ENCODE assay signal across 16 cellular contexts in genomic region chr20:34806255-34806654, GRCh38. TPM values are rescaled to one million over a fixed set of nuclear protein-coding genes. Genes with fewer than 3 reads are reported as not detected.
DNase-seq lines count a peak whose midpoint lies in the region; ATAC-seq, FAIRE-seq and TF ChIP-seq lines count a peak whose summit lies in the region.
"Had no signal": no experiment of that assay in that cellular context is flagged by ENCODE, and none has a peak within 500 bp of the region (broad histone marks: within the 10 kb centered on the region; RNA-seq: fewer than 3 reads in every experiment).

No MANE protein-coding gene starts in this region.

- no peaks in the 10 kb centered on the region for H3K27me3 Mint-ChIP-seq in stimulated activated naive B cell treated with anti-CD40 and anti-IgM and Interleukin-4, amounts not matched to agents 10 μg/mL and 1 μg/mL and 100 μg/mL, for 72 hours
- H3K27me3 Mint-ChIP-seq: CD8-positive, alpha-beta memory T cell had no signal

- H2AFZ ChIP-seq in Karpas-422 (ENCODE audit: low read length) (no peak overlapping the region), GM12878 (ENCODE audit: control insufficient read depth, low read depth, low read length) (no peak overlapping the region)

- H3K36me3 ChIP-seq in Karpas-422 (ENCODE audit: insufficient read depth, low read length) = no peaks in the 10 kb centered on the region
- H3K36me3 ChIP-seq in GM12878 (ENCODE audit: control insufficient read depth in 2 of 2, insufficient read depth in 2 of 2, low read length in 1 of 2) = no peaks in the 10 kb centered on the region
- H3K36me3 ChIP-seq: HAP-1 had no signal

- in situ Hi-C loops in GM12878 (cut with MboI) = no loop called here

- TF ChIP-seq RAD21 in GM12878 (IDR thresholded peaks at IDR 0.05; ENCODE audit: insufficient read depth, low read depth, low read length) = no peak

- H3K4me3 Mint-ChIP-seq in stimulated activated naive B cell treated with anti-CD40 and anti-IgM and Interleukin-4, amounts not matched to agents 10 μg/mL and 1 μg/mL and 100 μg/mL, for 72 hours = no peak overlapping the region
- H3K4me3 Mint-ChIP-seq: CD8-positive, alpha-beta memory T cell had no signal

- no peak for TF ChIP-seq EP300 in GM12878 (IDR thresholded peaks at IDR 0.05; ENCODE audit: borderline replicate concordance in 1 of 2, control insufficient read depth in 1 of 2, low read depth in 2 of 2, low read length in 2 of 2)

- peaks cover 2 to 16% of the 10 kb centered on the region in 2 donors for H3K36me3 Mint-ChIP-seq in stimulated activated naive B cell treated with anti-CD40 and anti-IgM and Interleukin-4, amounts not matched to agents 10 μg/mL and 1 μg/mL and 100 μg/mL, for 72 hours

- H3K79me2 ChIP-seq in Karpas-422 (ENCODE audit: low read length) = peaks cover 93% of the 10 kb centered on the region
- peaks cover 5% of the 10 kb centered on the region for H3K79me2 ChIP-seq in GM12878 (ENCODE audit: control insufficient read depth, insufficient read depth, low read length)

- H4K20me1 ChIP-seq in Karpas-422 (ENCODE audit: insufficient read depth, low read depth, low read length) (no peaks in the 10 kb centered on the region), GM12878 (ENCODE audit: control insufficient read depth, insufficient read depth) (no peaks in the 10 kb centered on the region; the same call in 1 of the 2 replicates)

- CTCF ChIA-PET in GM12878 (lab: Yijun Ruan, JAX) = interaction anchor here (0.7 kb wide), 1 partner anchor 866 kb away, joined by 3 read pairs; no protein-coding TSS in a partner anchor

- intact Hi-C loops in GM12878 (cut with micrococcal nuclease; ENCODE audit: unreplicated experiment) = no loop called here

- ATAC-seq in GM12878 (no peak), HG03139 (IDR thresholded peaks at IDR 0.05; ENCODE audit: unreplicated experiment) (no peak), foreskin keratinocyte (no peak)
- no peak for ATAC-seq in stimulated activated naive B cell treated with anti-CD40 and anti-IgM and Interleukin-4, amounts not matched to agents 10 μg/mL and 1 μg/mL and 100 μg/mL, for 72 hours (replicated peaks)

- H3K27ac Mint-ChIP-seq in stimulated activated naive B cell treated with anti-CD40 and anti-IgM and Interleukin-4, amounts not matched to agents 10 μg/mL and 1 μg/mL and 100 μg/mL, for 72 hours = peak overlapping the region; percentile 63

- TSS peak; percentile 54 for BruUV-seq in GM12878 (replicated peaks; lab: Mats Ljungman, UMichigan)

- RAD21 ChIA-PET in GM12878 (lab: Charles Lee; ENCODE audit: unreplicated experiment) = no interaction called here

- H3K4me3 ChIP-seq in Karpas-422 (ENCODE audit: low read length) (no peak overlapping the region), GM12878 (no peak overlapping the region)
- H3K4me3 ChIP-seq: HAP-1 had no signal

- FAIRE-seq in GM12878 (lab: Jason Lieb, UNC) = no peak

- peaks cover 14 to 38% of the 10 kb centered on the region in 2 donors for H3K4me1 Mint-ChIP-seq in stimulated activated naive B cell treated with anti-CD40 and anti-IgM and Interleukin-4, amounts not matched to agents 10 μg/mL and 1 μg/mL and 100 μg/mL, for 72 hours

- H3K9ac ChIP-seq in Karpas-422 (ENCODE audit: low read length) = no peak overlapping the region
- no peak overlapping the region for H3K9ac ChIP-seq in GM12878 (ENCODE audit: control insufficient read depth, insufficient read depth, low read length)

- POLR2A ChIA-PET in GM12878 (lab: Charles Lee) = no interaction called here

- peak overlapping the region; percentile 7; the same call in 1 of the 2 replicates for H3K27ac ChIP-seq in Karpas-422 (ENCODE audit: low read length)
- no peak overlapping the region for H3K27ac ChIP-seq in GM12878 (ENCODE audit: control insufficient read depth, insufficient read depth)
- no peak overlapping the region for H3K27ac ChIP-seq in foreskin keratinocyte

- no peak for TF ChIP-seq POLR2A in GM12878 (IDR thresholded peaks at IDR 0.05; ENCODE audit: low read depth, low read length)

- SMC1A ChIA-PET in GM12878 (lab: Charles Lee; ENCODE audit: uncharacterized antibody, unreplicated experiment) = interaction anchor here (1.3 kb wide), 1 partner anchor 19 kb away, joined by 3 read pairs; no protein-coding TSS in a partner anchor

- H3K9me3 ChIP-seq in Karpas-422 (ENCODE audit: low read length) (no peaks in the 10 kb centered on the region), GM12878 (replicated peaks; ENCODE audit: control insufficient read depth, insufficient read depth, low read length) (no peaks in the 10 kb centered on the region)
- H3K9me3 ChIP-seq: HAP-1 had no signal

- H3K4me2 ChIP-seq in Karpas-422 (ENCODE audit: low read depth, low read length, poor library complexity, severe bottlenecking) (peak overlapping the region; percentile 1), GM12878 (ENCODE audit: control insufficient read depth, insufficient read depth) (no peak overlapping the region)

- DNase-seq in Karpas-422 = no peak
- peak; percentile 29 for DNase-seq in OCI-M1 (lab: John Stamatoyannopoulos, UW)
- no peak for DNase-seq in GM12878 (ENCODE audit: low read depth, low spot score)
- no peak for DNase-seq in stimulated activated naive B cell treated with anti-CD40 and anti-IgM and Interleukin-4, amounts not matched to agents 10 μg/mL and 1 μg/mL and 100 μg/mL, for 72 hours
- DNase-seq in NCI-H2196 treated with DMSO at 0.1 percent for 48 hours (lab: John Stamatoyannopoulos, UW; ENCODE audit: unreplicated experiment) = no peak
- no peak for DNase-seq in foreskin keratinocyte
- DNase-seq: ACHN; C1 segment of cervical spinal cord; CD8-positive, alpha-beta memory T cell; DMS79 treated with DMSO at 0.1 percent for 48 hours; NCI-H187; NCI-H226; NCI-H524; Right ventricle myocardium superior had no signal

- TF ChIP-seq CTCF in GM12878 (IDR thresholded peaks at IDR 0.05 in 2 of 3, conservative IDR thresholded peaks at IDR 0.05 in 1 of 3; ENCODE audit: control insufficient read depth in 2 of 3, extremely low read depth in 1 of 3, insufficient read depth in 1 of 3, low read depth in 3 of 3, low read length in 3 of 3) = no peak
- TF ChIP-seq CTCF in foreskin keratinocyte (conservative IDR thresholded peaks at IDR 0.05) = no peak

- H3K4me1 ChIP-seq in Karpas-422 (ENCODE audit: low read length) = peaks cover 27% of the 10 kb centered on the region
- H3K4me1 ChIP-seq in GM12878 (ENCODE audit: control insufficient read depth, insufficient read depth, low read length) = peaks cover 4% of the 10 kb centered on the region; the same call in 1 of the 2 replicates
- H3K4me1 ChIP-seq in foreskin keratinocyte = no peaks in the 10 kb centered on the region

- no peaks in the 10 kb centered on the region for H3K9me3 Mint-ChIP-seq in stimulated activated naive B cell treated with anti-CD40 and anti-IgM and Interleukin-4, amounts not matched to agents 10 μg/mL and 1 μg/mL and 100 μg/mL, for 72 hours
- H3K9me3 Mint-ChIP-seq: CD8-positive, alpha-beta memory T cell had no signal

- H3K27me3 ChIP-seq in Karpas-422 (ENCODE audit: low read length) (no peaks in the 10 kb centered on the region), GM12878 (replicated peaks in 1 of 2; ENCODE audit: control insufficient read depth in 2 of 2, insufficient read depth in 2 of 2, low read length in 1 of 2) (no peaks in the 10 kb centered on the region), foreskin keratinocyte (no peaks in the 10 kb centered on the region)

- no peaks in the 10 kb centered on the region for H3K9me2 ChIP-seq in Karpas-422 (replicated peaks; ENCODE audit: insufficient read depth, low read length)

TF ChIP-seq in GM12878, 131 proteins besides CTCF, POLR2A, EP300 and RAD21:
- TF ChIP-seq SREBF1 (IDR thresholded peaks at IDR 0.05; ENCODE audit: low read length) (no peak), E2F4 (IDR thresholded peaks at IDR 0.05; ENCODE audit: low read depth, low read length) (no peak), ATF3 (IDR thresholded peaks at IDR 0.05; ENCODE audit: borderline replicate concordance, extremely low read depth, low read depth, low read length) (no peak)

RNA-seq across cellular contexts. Expression of gene NCOA6, which starts 19.2 kb away (rescaled TPM):
- 13.0 and 15.4 TPM in 2 replicates for total RNA-seq in Karpas-422 (2014; rRNA removed; shearing (Covaris generic); ENCODE audit: low replicate concordance)
- total RNA-seq in GM12878 (2013; cell fraction: nucleolus; rRNA removed) = 34.6 and 35.4 TPM in 2 replicates
- total RNA-seq in GM12878 (2014; rRNA removed) (6.1 TPM in 2 replicates), GM12878 (2014; rRNA removed; fragmentation: Illumina TruSeq; extraction: Trizol) (5.9 and 6.6 TPM in 2 replicates), GM12878 (2021) (18.6 and 18.7 TPM in 2 replicates), foreskin keratinocyte (16.1 and 17.6 TPM in 2 replicates)
- 6.3 TPM for polyA plus RNA-seq in GM12878 (2011; ENCODE audit: low read depth)
- polyA plus RNA-seq in GM12878 (2011; rRNA removed) (9.0 and 11.4 TPM in 2 replicates), GM12878 (2014; fragmentation: Illumina TruSeq; extraction: Trizol) (20.6 and 24.8 TPM in 2 replicates), GM12878 (2014; fragmentation: Nextera tagmentation; extraction: Ambion mirVana) (10 to 100 TPM in 1 of 2 experiments, 1 to 10 TPM in 1; 8.1 to 14.3 TPM), GM12878 (2014; rRNA removed) (11.6 and 14.3 TPM in 2 replicates), GM12878 (2016; fragmentation: Nextera tagmentation; extraction: Ambion mirVana) (10 to 100 TPM; 13.6 to 14.1 TPM), foreskin keratinocyte (12.2 and 18.1 TPM in 2 replicates)
- polyA plus RNA-seq in GM12878 (2011; cell fraction: cytosol; rRNA removed) = 10.5 and 12.0 TPM in 2 replicates
- 11.1 and 13.2 TPM in 2 replicates for polyA plus RNA-seq in GM12878 (2011; cell fraction: nucleus; rRNA removed)
- 12.4 and 14.0 TPM in 2 replicates for polyA plus RNA-seq in GM12878 (2012)
- polyA minus RNA-seq in GM12878 (2011; rRNA and poly(A)+ RNA removed) = 15.9 and 17.9 TPM in 2 replicates
- 12.5 and 12.8 TPM in 2 replicates for polyA minus RNA-seq in GM12878 (2011; cell fraction: cytosol; rRNA and poly(A)+ RNA removed)
- 8.0 and 18.2 TPM in 2 replicates for polyA minus RNA-seq in GM12878 (2011; cell fraction: nucleus; rRNA and poly(A)+ RNA removed)
